Comparison of ENCODE assay signal across 1 cellular context in genomic region chr5:134763221-134763620, GRCh38.
TF ChIP-seq lines count a peak whose summit lies in the region.

No MANE protein-coding gene starts in this region.

TF ChIP-seq in IMR-90, 13 proteins besides CTCF, POLR2A, EP300 and RAD21:
- no peak for TF ChIP-seq CEBPB (IDR thresholded peaks at IDR 0.05; ENCODE audit: low read depth, low read length)
- TF ChIP-seq FOS (IDR thresholded peaks at IDR 0.05; ENCODE audit: low read depth, low read length), result no peak
- no peak for TF ChIP-seq ELK1 (IDR thresholded peaks at IDR 0.05; ENCODE audit: borderline replicate concordance, low read depth, low read length)
- no peak for TF ChIP-seq BHLHE40 (IDR thresholded peaks at IDR 0.05; ENCODE audit: low read depth, low read length)
- no peak for TF ChIP-seq NFE2L2 (IDR thresholded peaks at IDR 0.05; ENCODE audit: low read depth, low read length)
- no peak for TF ChIP-seq USF2 (IDR thresholded peaks at IDR 0.05; ENCODE audit: low read depth, low read length)
- TF ChIP-seq MXI1 (IDR thresholded peaks at IDR 0.05; ENCODE audit: borderline replicate concordance, low read depth, low read length), result no peak
